9 cellular contexts compared by ENCODE assay signal in the genomic region with DNA sequence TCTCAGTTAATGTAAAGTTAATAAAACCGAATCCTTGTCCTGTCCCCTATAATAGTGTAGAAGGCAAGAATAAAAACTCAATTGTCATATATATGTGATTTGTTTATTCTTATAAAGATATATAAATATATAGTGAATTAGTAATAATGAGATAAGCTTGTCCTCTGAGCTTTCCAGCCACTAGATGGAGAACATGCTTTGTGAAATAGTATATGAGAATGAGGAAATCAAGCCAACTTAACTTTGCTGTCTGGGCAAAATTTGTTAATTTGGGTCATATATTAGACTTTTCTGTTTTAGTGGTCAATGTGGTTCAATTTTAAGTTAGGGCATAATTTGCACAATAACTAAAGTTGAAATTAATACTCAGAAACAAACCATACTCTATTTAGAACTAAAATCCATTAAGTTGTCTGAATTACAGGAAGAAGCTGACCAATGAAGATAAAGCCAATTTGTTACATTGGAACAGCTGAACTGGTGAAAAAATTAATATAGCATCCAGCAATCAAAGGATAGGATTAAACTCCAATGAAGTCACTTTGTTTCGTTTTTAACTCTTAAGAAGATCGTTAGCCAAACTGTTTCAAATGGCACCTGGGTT.
A peak's percentile ranks its signal among the peaks of the same experiment; 100 is the strongest.
DNase-seq lines count a peak whose midpoint lies in the region; ATAC-seq and TF ChIP-seq lines count a peak whose summit lies in the region.
"Had no signal": no experiment of that assay in that cellular context is flagged by ENCODE, and none has a peak within 500 bp of the region (broad histone marks: within the 10 kb centered on the region; RNA-seq: fewer than 3 reads in every experiment).

No MANE protein-coding gene starts in this region.

- no peak overlapping the region for H3K4me3 ChIP-seq in AG04449 (ENCODE audit: low read depth, low read length)

- CTCF ChIA-PET in AG04449 (lab: Yijun Ruan, JAX), result interaction anchor here (1.0 to 5.8 kb wide), 4 partner anchors 246 to 1412 kb away, joined by 3 to 155 read pairs (median 30); no protein-coding TSS in a partner anchor
- CTCF ChIA-PET in HEK293T (lab: Yijun Ruan, JAX), result interaction anchor here (0.6 to 3.6 kb wide), 3 partner anchors 954 to 1409 kb away, joined by 3 to 25 read pairs (median 3); no protein-coding TSS in a partner anchor

- DNase-seq in AG04449 (ENCODE audit: low read depth, low spot score) (no peak), HCEC 1CT (peak; percentile 48), SHP77 (lab: John Stamatoyannopoulos, UW) (peak; percentile 41 to 67), globus pallidus (ENCODE audit: low spot score) (peak; percentile 11), HEK293T (ENCODE audit: extremely low spot score) (no peak)
- no peak for DNase-seq in stimulated activated naive CD4-positive, alpha-beta T cell (lab: John Stamatoyannopoulos, UW)
- DNase-seq in activated naive CD4-positive, alpha-beta T cell treated with anti-CD3 and anti-CD28 coated beads, Interleukin-2, amount 50 U/mL, for 16 hours, result no peak
- DNase-seq: stimulated activated CD4-positive, alpha-beta T cell treated with anti-CD3 and anti-CD28 coated beads, Interleukin-2, amount 100 ng/mL, for 48 hours had no signal

- TF ChIP-seq CTCF in AG04449 (IDR thresholded peaks at IDR 0.05; ENCODE audit: insufficient read depth, low read length, missing control alignments), result peak; percentile 14

- POLR2A ChIA-PET in AG04449 (lab: Yijun Ruan, JAX) (no interaction called here), HEK293T (lab: Yijun Ruan, JAX) (no interaction called here)

- ATAC-seq in GM21723 (IDR thresholded peaks at IDR 0.05; ENCODE audit: unreplicated experiment), result no peak

TF ChIP-seq in HEK293T, 16 proteins besides CTCF, POLR2A, EP300 and RAD21:
- TF ChIP-seq ZNF384 (IDR thresholded peaks at IDR 0.05) (no peak), TARDBP (IDR thresholded peaks at IDR 0.05) (no peak), FOXA1 (IDR thresholded peaks at IDR 0.05) (no peak), BHLHE40 (IDR thresholded peaks at IDR 0.05; ENCODE audit: borderline replicate concordance) (no peak), CTBP1 (IDR thresholded peaks at IDR 0.05; ENCODE audit: borderline replicate concordance) (no peak), SUZ12 (IDR thresholded peaks at IDR 0.05) (no peak), L3MBTL2 (conservative IDR thresholded peaks at IDR 0.05) (no peak), FOXK2 (IDR thresholded peaks at IDR 0.05) (no peak), ARNT (IDR thresholded peaks at IDR 0.05) (no peak), NFRKB (IDR thresholded peaks at IDR 0.05) (no peak), LEF1 (IDR thresholded peaks at IDR 0.05; ENCODE audit: borderline replicate concordance) (no peak), HDGF (IDR thresholded peaks at IDR 0.05; ENCODE audit: borderline replicate concordance) (no peak), ELF4 (IDR thresholded peaks at IDR 0.05) (no peak), FOXM1 (IDR thresholded peaks at IDR 0.05; ENCODE audit: borderline replicate concordance) (no peak), SP1 (IDR thresholded peaks at IDR 0.05) (no peak)
- TF ChIP-seq, protein P1, sequence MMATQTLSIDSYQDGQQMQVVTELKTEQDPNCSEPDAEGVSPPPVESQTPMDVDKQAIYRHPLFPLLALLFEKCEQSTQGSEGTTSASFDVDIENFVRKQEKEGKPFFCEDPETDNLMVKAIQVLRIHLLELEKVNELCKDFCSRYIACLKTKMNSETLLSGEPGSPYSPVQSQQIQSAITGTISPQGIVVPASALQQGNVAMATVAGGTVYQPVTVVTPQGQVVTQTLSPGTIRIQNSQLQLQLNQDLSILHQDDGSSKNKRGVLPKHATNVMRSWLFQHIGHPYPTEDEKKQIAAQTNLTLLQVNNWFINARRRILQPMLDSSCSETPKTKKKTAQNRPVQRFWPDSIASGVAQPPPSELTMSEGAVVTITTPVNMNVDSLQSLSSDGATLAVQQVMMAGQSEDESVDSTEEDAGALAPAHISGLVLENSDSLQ (IDR thresholded peaks at IDR 0.05), result no peak

Comparison
In these comparisons a context has a peak if more than half of its experiments do, and no peak if none do; other contexts are left out.
1. DNase-seq: peak in HCEC 1CT (single experiment), SHP77 (2 of 2) and globus pallidus (single experiment); none in AG04449 (single experiment), HEK293T (single experiment), stimulated activated naive CD4-positive, alpha-beta T cell (0 of 6) and activated naive CD4-positive, alpha-beta T cell treated with anti-CD3 and anti-CD28 coated beads, Interleukin-2, amount 50 U/mL, for 16 hours (single experiment).